Comparison of ENCODE assay signal across 7 cellular contexts in the genomic region with DNA sequence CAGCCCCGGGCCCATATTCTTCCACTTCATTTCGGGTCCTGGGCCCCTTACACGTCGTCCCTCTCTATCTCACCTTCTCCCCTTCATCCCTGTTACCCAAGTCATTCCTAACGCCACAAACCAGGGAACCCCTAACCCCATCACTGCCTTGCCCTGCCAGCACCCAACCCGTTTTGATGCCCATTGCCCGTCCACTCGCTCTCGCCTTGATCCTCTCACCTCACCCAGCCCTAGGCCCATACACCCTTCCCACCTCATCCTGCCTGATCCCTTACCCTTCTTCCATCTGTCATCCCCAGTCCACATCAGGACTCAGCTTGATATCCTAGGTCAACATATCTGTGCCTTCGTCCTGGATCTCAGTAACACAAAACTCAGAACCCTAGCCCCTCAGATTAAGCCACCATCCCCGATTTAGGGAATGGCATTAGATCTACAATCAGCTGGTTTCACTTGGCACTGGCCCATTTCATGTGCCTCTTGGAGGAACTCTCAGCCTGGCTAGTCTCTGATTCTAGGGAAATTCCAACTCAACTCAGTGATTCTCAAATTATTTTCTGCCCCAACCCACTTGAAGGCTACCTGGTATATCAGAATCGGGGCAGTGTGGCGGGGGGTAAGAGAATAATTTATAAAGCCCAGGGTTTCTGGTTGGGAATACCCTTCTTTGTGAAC. TPM values are rescaled to one million over a fixed set of nuclear protein-coding genes. Genes with fewer than 3 reads are reported as not detected.
DNase-seq lines count a peak whose midpoint lies in the region; ATAC-seq and TF ChIP-seq lines count a peak whose summit lies in the region.

No MANE protein-coding gene starts in this region.

- peak overlapping the region; percentile 94 for H3K27ac Mint-ChIP-seq in activated naive CD8-positive, alpha-beta T cell treated with anti-CD3 and anti-CD28 coated beads, Interleukin-2, amount 50 U/mL, for 24 hours

- peaks cover 17% of the 10 kb centered on the region for H3K4me1 ChIP-seq in testis

- intact Hi-C loops in testis (cut with DNase I; ENCODE audit: low total_unique reads) = no loop called here

- no peaks in the 10 kb centered on the region for H3K9me3 ChIP-seq in testis

- H3K4me3 Mint-ChIP-seq in activated naive CD8-positive, alpha-beta T cell treated with anti-CD3 and anti-CD28 coated beads, Interleukin-2, amount 50 U/mL, for 24 hours = peak overlapping the region; percentile 96

- peaks cover 57% of the 10 kb centered on the region for H3K36me3 Mint-ChIP-seq in activated naive CD8-positive, alpha-beta T cell treated with anti-CD3 and anti-CD28 coated beads, Interleukin-2, amount 50 U/mL, for 24 hours (ENCODE audit: low read depth)

- H3K4me1 Mint-ChIP-seq in activated naive CD8-positive, alpha-beta T cell treated with anti-CD3 and anti-CD28 coated beads, Interleukin-2, amount 50 U/mL, for 24 hours = peaks cover 48% of the 10 kb centered on the region

- no peaks in the 10 kb centered on the region for H3K9me3 Mint-ChIP-seq in activated naive CD8-positive, alpha-beta T cell treated with anti-CD3 and anti-CD28 coated beads, Interleukin-2, amount 50 U/mL, for 24 hours

- H3K27me3 ChIP-seq in kidney epithelial cell (ENCODE audit: control insufficient read depth, insufficient read depth, low read length) = no peaks in the 10 kb centered on the region
- H3K27me3 ChIP-seq in testis = no peaks in the 10 kb centered on the region

- DNase-seq in activated naive CD8-positive, alpha-beta T cell treated with anti-CD3 and anti-CD28 coated beads, Interleukin-2, amount 50 U/mL, for 24 hours = no peak
- DNase-seq in kidney epithelial cell (ENCODE audit: low read depth) (no peak), testis (no peak), NCI-H1436 treated with DMSO at 0.1 percent for 48 hours (lab: John Stamatoyannopoulos, UW) (no peak)

- no peaks in the 10 kb centered on the region for H3K27me3 Mint-ChIP-seq in activated naive CD8-positive, alpha-beta T cell treated with anti-CD3 and anti-CD28 coated beads, Interleukin-2, amount 50 U/mL, for 24 hours

- peak overlapping the region; percentile 72 to 88 for H3K27ac ChIP-seq in testis

- ATAC-seq in HG03196 (IDR thresholded peaks at IDR 0.05; ENCODE audit: unreplicated experiment) (peak; percentile 1), GM21367 (IDR thresholded peaks at IDR 0.05; ENCODE audit: unreplicated experiment) (no peak), GM19328 (IDR thresholded peaks at IDR 0.05; ENCODE audit: unreplicated experiment) (no peak)
- ATAC-seq in activated naive CD8-positive, alpha-beta T cell treated with anti-CD3 and anti-CD28 coated beads, Interleukin-2, amount 50 U/mL, for 24 hours = no peak

- 16 to 20% methylated on average over 13 of the region's 13 CpGs for WGBS in testis, 2 donors

- peak overlapping the region; percentile 72 for H3K4me3 ChIP-seq in kidney epithelial cell (ENCODE audit: low read depth, low read length)
- peak overlapping the region; percentile 89 to 99 for H3K4me3 ChIP-seq in testis

- H3K36me3 ChIP-seq in kidney epithelial cell (ENCODE audit: control insufficient read depth, insufficient read depth, low read length) (no peaks in the 10 kb centered on the region), testis (ENCODE audit: low read depth, missing control alignments) (no peaks in the 10 kb centered on the region)

- TF ChIP-seq CTCF in kidney epithelial cell (IDR thresholded peaks at IDR 0.05; ENCODE audit: insufficient read depth, low read length, poor library complexity, severe bottlenecking) = no peak
- no peak for TF ChIP-seq CTCF in testis (IDR thresholded peaks at IDR 0.05)

- no peak for TF ChIP-seq POLR2A in testis (IDR thresholded peaks at IDR 0.05)

RNA-seq across cellular contexts. Expression of a gene that starts 0.5 kb away (rescaled TPM):
- total RNA-seq in kidney epithelial cell (80.0 and 84.9 TPM in 2 replicates), testis (10 to 100 TPM; 53.2 to 57.0 TPM)
- 84.1 TPM for polyA plus RNA-seq in testis (ENCODE audit: insufficient read depth, low read depth, low replicate concordance)

RNA-seq across cellular contexts. Expression of a gene that starts 0.8 kb away (rescaled TPM):
- total RNA-seq in kidney epithelial cell = 54.8 and 59.0 TPM in 2 replicates
- 100 to 1,000 TPM in 1 of 2 donors, 10 to 100 TPM in 1; 96.6 to 147 TPM for total RNA-seq in testis
- 203 TPM for polyA plus RNA-seq in testis (ENCODE audit: insufficient read depth, low read depth, low replicate concordance)

RNA-seq across cellular contexts. Expression of a gene that starts 25.0 kb away (rescaled TPM):
- total RNA-seq in kidney epithelial cell (24.3 and 24.5 TPM in 2 replicates), testis (10 to 100 TPM; 46.7 to 48.6 TPM)
- polyA plus RNA-seq in testis (ENCODE audit: insufficient read depth, low read depth, low replicate concordance) = 30.0 TPM

RNA-seq across cellular contexts. Expression of a gene that starts 25.4 kb away (rescaled TPM):
- not detected in 2 replicates for total RNA-seq in kidney epithelial cell
- not detected for total RNA-seq in testis
- not detected for polyA plus RNA-seq in testis (ENCODE audit: insufficient read depth, low read depth, low replicate concordance)
